ENCODE assay signal across 29 cellular contexts in genomic region chr7:141193066-141193465, GRCh38.
"Had no signal": no experiment of that assay in that cellular context is flagged by ENCODE, and none has a peak within 500 bp of the region (broad histone marks: within the 10 kb centered on the region; RNA-seq: fewer than 3 reads in every experiment).

No MANE protein-coding gene starts in this region.

- H3K27ac Mint-ChIP-seq: activated CD4-positive, alpha-beta memory T cell treated with anti-CD3 and anti-CD28 coated beads for 36 hours; activated CD4-positive, alpha-beta T cell treated with anti-CD3 and anti-CD28 coated beads for 36 hours; activated CD4-positive, alpha-beta T cell treated with anti-CD3 and anti-CD28 coated beads, Interleukin-2, amount 10 ng/mL, durations not matched to agents 24 days and 14 days; activated naive CD4-positive, alpha-beta T cell treated with anti-CD3 and anti-CD28 coated beads, Interleukin-2, amount 10 ng/mL, durations not matched to agents 7 days and 5 days; activated naive CD4-positive, alpha-beta T cell treated with anti-CD3 and anti-CD28 coated beads, Interleukin-2, amount 50 U/mL, for 72 hours; activated naive CD8-positive, alpha-beta T cell treated with anti-CD3 and anti-CD28 coated beads, Interleukin-2, amount 10 ng/mL, durations not matched to agents 7 days and 5 days; activated T-cell treated with anti-CD3 and anti-CD28 coated beads, Interleukin-2, amount 50 U/mL, for 24 hours; activated T-cell treated with anti-CD3 and anti-CD28 coated beads, Interleukin-2, amount 50 U/mL, for 72 hours; brain had no signal

- H3K27me3 ChIP-seq: ascending aorta, breast epithelium, cardiac muscle cell, colonic mucosa had no signal

- H3K27ac ChIP-seq: ascending aorta, breast epithelium, cardiac muscle cell, colonic mucosa, epithelial cell of prostate had no signal

- H3K9me3 ChIP-seq: ascending aorta, breast epithelium, colonic mucosa had no signal

- H3K4me3 ChIP-seq: ascending aorta, breast epithelium, cardiac muscle cell, colonic mucosa had no signal

- H3K4me1 ChIP-seq: ascending aorta, breast epithelium, colonic mucosa had no signal

- H3K27me3 Mint-ChIP-seq: activated CD4-positive, alpha-beta memory T cell treated with anti-CD3 and anti-CD28 coated beads for 36 hours; activated CD4-positive, alpha-beta T cell treated with anti-CD3 and anti-CD28 coated beads for 36 hours; brain had no signal

- H3K4me1 Mint-ChIP-seq: activated CD4-positive, alpha-beta T cell treated with anti-CD3 and anti-CD28 coated beads for 36 hours; activated CD4-positive, alpha-beta T cell treated with anti-CD3 and anti-CD28 coated beads, Interleukin-2, amount 10 ng/mL, durations not matched to agents 24 days and 14 days; activated naive CD4-positive, alpha-beta T cell treated with anti-CD3 and anti-CD28 coated beads, Interleukin-2, amount 10 ng/mL, durations not matched to agents 7 days and 5 days; activated naive CD8-positive, alpha-beta T cell treated with anti-CD3 and anti-CD28 coated beads, Interleukin-2, amount 10 ng/mL, durations not matched to agents 7 days and 5 days had no signal

- H3K9me3 Mint-ChIP-seq: activated CD4-positive, alpha-beta memory T cell treated with anti-CD3 and anti-CD28 coated beads for 36 hours; activated CD4-positive, alpha-beta T cell treated with anti-CD3 and anti-CD28 coated beads, Interleukin-2, amount 10 ng/mL, durations not matched to agents 24 days and 14 days; activated naive CD4-positive, alpha-beta T cell treated with anti-CD3 and anti-CD28 coated beads, Interleukin-2, amount 10 ng/mL, durations not matched to agents 7 days and 5 days; activated naive CD4-positive, alpha-beta T cell treated with anti-CD3 and anti-CD28 coated beads, Interleukin-2, amount 50 U/mL, for 72 hours; activated naive CD8-positive, alpha-beta T cell treated with anti-CD3 and anti-CD28 coated beads, Interleukin-2, amount 10 ng/mL, durations not matched to agents 7 days and 5 days; activated T-cell treated with anti-CD3 and anti-CD28 coated beads, Interleukin-2, amount 50 U/mL, for 24 hours; activated T-cell treated with anti-CD3 and anti-CD28 coated beads, Interleukin-2, amount 50 U/mL, for 72 hours had no signal

- H3K36me3 ChIP-seq: ascending aorta, breast epithelium, cardiac muscle cell, colonic mucosa had no signal

- ATAC-seq: activated CD4-positive, alpha-beta T cell treated with anti-CD3 and anti-CD28 coated beads for 36 hours; activated naive CD4-positive, alpha-beta T cell treated with anti-CD3 and anti-CD28 coated beads, Interleukin-2, amount 50 U/mL, for 72 hours; activated T-cell treated with anti-CD3 and anti-CD28 coated beads, Interleukin-2, amount 50 U/mL, for 72 hours; esophagus mucosa had no signal

- H3K36me3 Mint-ChIP-seq: activated CD4-positive, alpha-beta memory T cell treated with anti-CD3 and anti-CD28 coated beads for 36 hours; activated naive CD4-positive, alpha-beta T cell treated with anti-CD3 and anti-CD28 coated beads, Interleukin-2, amount 10 ng/mL, durations not matched to agents 7 days and 5 days; activated naive CD4-positive, alpha-beta T cell treated with anti-CD3 and anti-CD28 coated beads, Interleukin-2, amount 50 U/mL, for 72 hours; activated naive CD8-positive, alpha-beta T cell treated with anti-CD3 and anti-CD28 coated beads, Interleukin-2, amount 10 ng/mL, durations not matched to agents 7 days and 5 days had no signal

- DNase-seq: activated CD4-positive, alpha-beta memory T cell treated with anti-CD3 and anti-CD28 coated beads for 36 hours; activated CD4-positive, alpha-beta T cell treated with anti-CD3 and anti-CD28 coated beads for 36 hours; activated CD4-positive, alpha-beta T cell treated with anti-CD3 and anti-CD28 coated beads, Interleukin-2, amount 10 ng/mL, durations not matched to agents 24 days and 14 days; activated CD4-positive, CD25-positive, alpha-beta regulatory T cell; activated CD4-positive, CD25-positive, alpha-beta regulatory T cell treated with anti-CD3 and anti-CD28 coated beads, Interleukin-2, amount 50 U/mL, for 72 hours; activated CD8-positive, alpha-beta memory T cell treated with anti-CD3 and anti-CD28 coated beads, Interleukin-2, amount 50 U/mL, for 48 hours; activated gamma-delta T cell; activated naive CD4-positive, alpha-beta T cell; activated naive CD4-positive, alpha-beta T cell treated with anti-CD3 and anti-CD28 coated beads, Interleukin-2, amount 10 ng/mL, durations not matched to agents 7 days and 5 days; activated naive CD8-positive, alpha-beta T cell treated with anti-CD3 and anti-CD28 coated beads, Interleukin-2, amount 10 ng/mL, durations not matched to agents 7 days and 5 days; activated T-cell treated with anti-CD3 and anti-CD28 coated beads for 4 hours; activated T-cell treated with anti-CD3 and anti-CD28 coated beads, Interleukin-2, amount 50 U/mL, for 24 hours; activated T-cell treated with anti-CD3 and anti-CD28 coated beads, Interleukin-2, amount 50 U/mL, for 72 hours; central memory CD4-positive, alpha-beta T cell; cerebellar nuclear complex; colonic mucosa; effector CD8-positive, alpha-beta T cell; foreskin fibroblast; T-helper 2 cell had no signal

- FAIRE-seq: endometrium, endothelial cell of umbilical vein, frontal cortex had no signal

- H3K4me3 Mint-ChIP-seq: activated CD4-positive, alpha-beta memory T cell treated with anti-CD3 and anti-CD28 coated beads for 36 hours; activated CD4-positive, alpha-beta T cell treated with anti-CD3 and anti-CD28 coated beads for 36 hours; activated CD4-positive, alpha-beta T cell treated with anti-CD3 and anti-CD28 coated beads, Interleukin-2, amount 10 ng/mL, durations not matched to agents 24 days and 14 days; activated naive CD4-positive, alpha-beta T cell treated with anti-CD3 and anti-CD28 coated beads, Interleukin-2, amount 10 ng/mL, durations not matched to agents 7 days and 5 days; activated naive CD8-positive, alpha-beta T cell treated with anti-CD3 and anti-CD28 coated beads, Interleukin-2, amount 10 ng/mL, durations not matched to agents 7 days and 5 days; activated T-cell treated with anti-CD3 and anti-CD28 coated beads, Interleukin-2, amount 50 U/mL, for 24 hours; activated T-cell treated with anti-CD3 and anti-CD28 coated beads, Interleukin-2, amount 50 U/mL, for 72 hours; brain had no signal
